ENCODE assay signal across 8 cellular contexts in genomic region chr19:18418725-18419194, GRCh38. TPM values are rescaled to one million over a fixed set of nuclear protein-coding genes. Genes with fewer than 3 reads are reported as not detected.
DNase-seq lines count a peak whose midpoint lies in the region; ATAC-seq and TF ChIP-seq lines count a peak whose summit lies in the region.

No MANE protein-coding gene starts in this region.

- TF ChIP-seq CTCF in astrocyte of the cerebellum (IDR thresholded peaks at IDR 0.05; ENCODE audit: low read depth, low read length, missing control alignments), result no peak

- no peak for DNase-seq in Jurkat, Clone E6-1 (ENCODE audit: low read depth, low spot score)
- DNase-seq in astrocyte of the cerebellum (ENCODE audit: low read depth), result no peak
- no peak for DNase-seq in activated CD8-positive, alpha-beta memory T cell treated with anti-CD3 and anti-CD28 coated beads, Interleukin-2, amount 50 U/mL, for 4 hours
- DNase-seq in dedifferentiated amniotic fluid mesenchymal stem cell (ENCODE audit: extremely low spot score), result no peak

- no peaks in the 10 kb centered on the region for H3K9me3 ChIP-seq in iPS-18c (ENCODE audit: control insufficient read depth, insufficient read depth, low read length)

- H3K4me3 Mint-ChIP-seq in stimulated activated memory B cell treated with anti-CD40 and anti-IgM and Interleukin-4, amounts not matched to agents 10 μg/mL and 1 μg/mL and 100 μg/mL, for 72 hours, result peak overlapping the region; percentile 81

- no peaks in the 10 kb centered on the region for H3K36me3 Mint-ChIP-seq in stimulated activated memory B cell treated with anti-CD40 and anti-IgM and Interleukin-4, amounts not matched to agents 10 μg/mL and 1 μg/mL and 100 μg/mL, for 72 hours

- peak overlapping the region; percentile 34 for H3K27ac Mint-ChIP-seq in stimulated activated memory B cell treated with anti-CD40 and anti-IgM and Interleukin-4, amounts not matched to agents 10 μg/mL and 1 μg/mL and 100 μg/mL, for 72 hours

- no peaks in the 10 kb centered on the region for H3K9me3 Mint-ChIP-seq in stimulated activated memory B cell treated with anti-CD40 and anti-IgM and Interleukin-4, amounts not matched to agents 10 μg/mL and 1 μg/mL and 100 μg/mL, for 72 hours

- ATAC-seq in GM18861 (IDR thresholded peaks at IDR 0.05; ENCODE audit: unreplicated experiment) (peak; percentile 1), HG03095 (IDR thresholded peaks at IDR 0.05; ENCODE audit: unreplicated experiment) (no peak)
- ATAC-seq in stimulated activated memory B cell treated with anti-CD40 and anti-IgM and Interleukin-4, amounts not matched to agents 10 μg/mL and 1 μg/mL and 100 μg/mL, for 72 hours, result peak; percentile 1

- peaks cover 51% of the 10 kb centered on the region for H3K27me3 Mint-ChIP-seq in stimulated activated memory B cell treated with anti-CD40 and anti-IgM and Interleukin-4, amounts not matched to agents 10 μg/mL and 1 μg/mL and 100 μg/mL, for 72 hours

- peaks cover 80% of the 10 kb centered on the region for H3K4me1 Mint-ChIP-seq in stimulated activated memory B cell treated with anti-CD40 and anti-IgM and Interleukin-4, amounts not matched to agents 10 μg/mL and 1 μg/mL and 100 μg/mL, for 72 hours

- H3K4me3 ChIP-seq in Jurkat, Clone E6-1 (ENCODE audit: low read length), result peak overlapping the region; percentile 45
- H3K4me3 ChIP-seq in astrocyte of the cerebellum (ENCODE audit: low read depth, low read length), result peak overlapping the region; percentile 63
- H3K4me3 ChIP-seq in iPS-18c (ENCODE audit: insufficient read depth, low read depth, low read length), result peak overlapping the region; percentile 34

- in situ Hi-C loops in astrocyte of the cerebellum (cut with HindIII; ENCODE audit: low sequenced_read_pairs), result no loop called here

RNA-seq across cellular contexts. Expression of gene SSBP4, which starts 0.4 kb away (rescaled TPM):
- 148 TPM for polyA plus RNA-seq in Jurkat, Clone E6-1 (2012; ENCODE audit: insufficient read depth, insufficient read length)

RNA-seq across cellular contexts. Expression of gene ISYNA1, which starts 19.2 kb away (rescaled TPM):
- polyA plus RNA-seq in Jurkat, Clone E6-1 (2012; ENCODE audit: insufficient read depth, insufficient read length), result 5.0 TPM

RNA-seq across cellular contexts. Expression of gene LRRC25, which starts 21.3 kb away (rescaled TPM):
- polyA plus RNA-seq in Jurkat, Clone E6-1 (2012; ENCODE audit: insufficient read depth, insufficient read length), result not detected

RNA-seq across cellular contexts. Expression of gene GDF15, which starts 32.8 kb away (rescaled TPM):
- not detected for polyA plus RNA-seq in Jurkat, Clone E6-1 (2012; ENCODE audit: insufficient read depth, insufficient read length)
